Comparison of ENCODE assay signal across 11 cellular contexts in genomic region chr5:38660194-38660668, GRCh38.
DNase-seq lines count a peak whose midpoint lies in the region; ATAC-seq, FAIRE-seq and TF ChIP-seq lines count a peak whose summit lies in the region.
"Had no signal": no experiment of that assay in that cellular context is flagged by ENCODE, and none has a peak within 500 bp of the region (broad histone marks: within the 10 kb centered on the region; RNA-seq: fewer than 3 reads in every experiment).

No MANE protein-coding gene starts in this region.

- no peak overlapping the region for H3K27ac Mint-ChIP-seq in activated T-cell treated with anti-CD3 and anti-CD28 coated beads, Interleukin-2, amount 50 U/mL, for 24 hours
- H3K27ac Mint-ChIP-seq: activated CD8-positive, alpha-beta T cell treated with anti-CD3 and anti-CD28 coated beads for 36 hours had no signal

- DNase-seq in Caki2 (ENCODE audit: low read depth), result peak; percentile 95
- peak; percentile 71 for DNase-seq in NCI-H1694 (lab: John Stamatoyannopoulos, UW)
- DNase-seq in SHP77 (lab: John Stamatoyannopoulos, UW), result peak; percentile 99 to 100
- DNase-seq in iPS-NIHi7 (ENCODE audit: extremely low spot score), result peak; percentile 23
- DNase-seq in GM12891 (ENCODE audit: insufficient read length, low spot score), result no peak
- DNase-seq in activated T-cell treated with anti-CD3 and anti-CD28 coated beads, Interleukin-2, amount 50 U/mL, for 24 hours, result no peak
- DNase-seq: activated CD8-positive, alpha-beta T cell treated with anti-CD3 and anti-CD28 coated beads for 36 hours; IMR-90 had no signal

- no peak for TF ChIP-seq POLR2A in GM12891 (IDR thresholded peaks at IDR 0.05; ENCODE audit: low read depth, low read length)

- peaks cover 47% of the 10 kb centered on the region for H3K27me3 Mint-ChIP-seq in activated T-cell treated with anti-CD3 and anti-CD28 coated beads, Interleukin-2, amount 50 U/mL, for 24 hours

- ATAC-seq in GM21528 (IDR thresholded peaks at IDR 0.05; ENCODE audit: low FRiP score, unreplicated experiment), result no peak
- ATAC-seq in GM18517 (IDR thresholded peaks at IDR 0.05; ENCODE audit: unreplicated experiment), result no peak
- ATAC-seq: activated CD8-positive, alpha-beta T cell treated with anti-CD3 and anti-CD28 coated beads for 36 hours had no signal

- no peak for FAIRE-seq in GM12891 (lab: Jason Lieb, UNC)
- FAIRE-seq: colon had no signal

- H3K36me3 Mint-ChIP-seq in activated T-cell treated with anti-CD3 and anti-CD28 coated beads, Interleukin-2, amount 50 U/mL, for 24 hours (ENCODE audit: low read depth), result no peaks in the 10 kb centered on the region

- no peak overlapping the region for H3K4me3 Mint-ChIP-seq in activated T-cell treated with anti-CD3 and anti-CD28 coated beads, Interleukin-2, amount 50 U/mL, for 24 hours
- H3K4me3 Mint-ChIP-seq: activated CD8-positive, alpha-beta T cell treated with anti-CD3 and anti-CD28 coated beads for 36 hours had no signal

- H3K9me3 Mint-ChIP-seq in activated T-cell treated with anti-CD3 and anti-CD28 coated beads, Interleukin-2, amount 50 U/mL, for 24 hours, result no peaks in the 10 kb centered on the region
- H3K9me3 Mint-ChIP-seq: activated CD8-positive, alpha-beta T cell treated with anti-CD3 and anti-CD28 coated beads for 36 hours had no signal

- no peaks in the 10 kb centered on the region for H3K4me1 Mint-ChIP-seq in activated T-cell treated with anti-CD3 and anti-CD28 coated beads, Interleukin-2, amount 50 U/mL, for 24 hours (ENCODE audit: low read depth)

- in situ Hi-C loops in Caki2 (cut with HindIII; ENCODE audit: low pct_unique_long_range_greater_than_20kb, low sequenced_read_pairs), result no loop called here

TF ChIP-seq in GM12891, 5 proteins besides CTCF, POLR2A, EP300 and RAD21:
- TF ChIP-seq POU2F2 (IDR thresholded peaks at IDR 0.05; ENCODE audit: low read depth, low read length), result no peak
- TF ChIP-seq POLR2AphosphoS5 (IDR thresholded peaks at IDR 0.05; ENCODE audit: low read depth, low read length), result no peak
- no peak for TF ChIP-seq SPI1 (IDR thresholded peaks at IDR 0.05; ENCODE audit: low read depth, low read length)
- no peak for TF ChIP-seq TAF1 (IDR thresholded peaks at IDR 0.05; ENCODE audit: low read depth, low read length)
- TF ChIP-seq PAX5 (IDR thresholded peaks at IDR 0.05; ENCODE audit: insufficient read depth, low read length, severe bottlenecking), result no peak

Comparison
In these comparisons a context has a peak if more than half of its experiments do, and no peak if none do; other contexts are left out.
1. DNase-seq: peak in Caki2 (single experiment), NCI-H1694 (single experiment), SHP77 (2 of 2) and iPS-NIHi7 (single experiment); none in GM12891 (single experiment) and activated T-cell treated with anti-CD3 and anti-CD28 coated beads, Interleukin-2, amount 50 U/mL, for 24 hours (single experiment).